8 cellular contexts compared by ENCODE assay signal in genomic region chr10:34814228-34815173, GRCh38. TPM values are rescaled to one million over a fixed set of nuclear protein-coding genes. Genes with fewer than 3 reads are reported as not detected.
A peak's percentile ranks its signal among the peaks of the same experiment; 100 is the strongest.
DNase-seq lines count a peak whose midpoint lies in the region; ATAC-seq and TF ChIP-seq lines count a peak whose summit lies in the region.

No MANE protein-coding gene starts in this region.

- no peaks in the 10 kb centered on the region for H3K9me3 Mint-ChIP-seq in CD4-positive, alpha-beta memory T cell

- WGBS in stomach, 5 donors, result 0 to 1% (median 1%) methylated on average over 38 to 119 of the region's 120 CpGs; no CpG with 5 or more reads in 1 of the 5 donors

- CTCF ChIA-PET in BJ (lab: Yijun Ruan, JAX), result interaction anchor here (1.3 kb wide), 1 partner anchor 17 kb away, joined by 3 read pairs; no protein-coding TSS in a partner anchor
- CTCF ChIA-PET in CD4-positive, alpha-beta memory T cell (lab: Charles Lee; ENCODE audit: partially characterized antibody), result interaction anchor here (1.5 kb wide), 1 partner anchor 8 kb away, joined by 3 read pairs; no protein-coding TSS in a partner anchor

- DNase-seq in BJ (ENCODE audit: low read depth), result no peak
- DNase-seq in LNCaP clone FGC (ENCODE audit: low read depth), result no peak
- no peak for DNase-seq in breast epithelium (ENCODE audit: low spot score in 2 of 2)
- DNase-seq in kidney epithelial cell (ENCODE audit: low read depth), result no peak
- DNase-seq in stomach, result peak; percentile 46
- DNase-seq in CD4-positive, alpha-beta memory T cell, result no peak

- H3K4me1 Mint-ChIP-seq in CD4-positive, alpha-beta memory T cell, result peaks cover 4 to 19% (median 10%) of the 10 kb centered on the region in 4 donors

- POLR2A ChIA-PET in BJ (lab: Charles Lee), result no interaction called here
- POLR2A ChIA-PET in CD4-positive, alpha-beta memory T cell (lab: Charles Lee; ENCODE audit: partially characterized antibody), result no interaction called here

- intact Hi-C loops in breast epithelium (cut with DNase I; ENCODE audit: low total_unique reads) (no loop called here), stomach (cut with DNase I; ENCODE audit: low total_unique reads) (no loop called here)
- intact Hi-C loops in CD4-positive, alpha-beta memory T cell (cut with micrococcal nuclease), result no loop called here

- H3K9me3 ChIP-seq in breast epithelium (no peaks in the 10 kb centered on the region), stomach (no peaks in the 10 kb centered on the region)
- H3K9me3 ChIP-seq in CD4-positive, alpha-beta memory T cell (ENCODE audit: control insufficient read depth in 1 of 2, low read length in 2 of 2), result no peaks in the 10 kb centered on the region

- no peak for TF ChIP-seq EP300 in stomach (IDR thresholded peaks at IDR 0.05)

- H3K27me3 ChIP-seq in BJ (ENCODE audit: control insufficient read depth, insufficient read depth, low read length) (no peaks in the 10 kb centered on the region), breast epithelium (no peaks in the 10 kb centered on the region), kidney epithelial cell (ENCODE audit: control insufficient read depth, insufficient read depth, low read length) (no peaks in the 10 kb centered on the region), stomach (peaks cover 0 to 39% (median 3%) of the 10 kb centered on the region in 3 donors)
- peaks cover 14% of the 10 kb centered on the region for H3K27me3 ChIP-seq in CD4-positive, alpha-beta memory T cell (ENCODE audit: insufficient read depth, low read length)

- H3K4me1 ChIP-seq in breast epithelium, result peaks cover 0 to under 1% of the 10 kb centered on the region in 2 donors
- peaks cover 8 to 55% (median 42%) of the 10 kb centered on the region in 4 donors for H3K4me1 ChIP-seq in stomach
- H3K4me1 ChIP-seq in CD4-positive, alpha-beta memory T cell (ENCODE audit: insufficient read depth, low read length), result peaks cover 7% of the 10 kb centered on the region

- TF ChIP-seq CTCF in BJ (IDR thresholded peaks at IDR 0.05; ENCODE audit: insufficient read depth, low read depth, low read length), result peak; percentile 11; the same call in 1 of the 2 replicates
- 0 out of 2 replicates have a peak, but pooled peaks have one; percentile 7 for TF ChIP-seq CTCF in LNCaP clone FGC (IDR thresholded peaks at IDR 0.05; ENCODE audit: control insufficient read depth, extremely low read depth, insufficient read depth)
- no peak for TF ChIP-seq CTCF in breast epithelium (IDR thresholded peaks at IDR 0.05)
- peak; percentile 7 for TF ChIP-seq CTCF in kidney epithelial cell (IDR thresholded peaks at IDR 0.05; ENCODE audit: insufficient read depth, low read length, poor library complexity, severe bottlenecking)
- TF ChIP-seq CTCF in stomach (IDR thresholded peaks at IDR 0.05), result peak in 1 of 7 experiments; percentile 10

- ATAC-seq in GM19395 (IDR thresholded peaks at IDR 0.05; ENCODE audit: unreplicated experiment) (peak; percentile 30), GM18517 (IDR thresholded peaks at IDR 0.05; ENCODE audit: unreplicated experiment) (no peak)

- peaks cover 42 to 45% of the 10 kb centered on the region in 2 donors for H3K27me3 Mint-ChIP-seq in CD4-positive, alpha-beta memory T cell

- TF ChIP-seq POLR2A in breast epithelium (IDR thresholded peaks at IDR 0.05) (no peak), stomach (IDR thresholded peaks at IDR 0.05) (no peak)

- no peak overlapping the region for H3K27ac Mint-ChIP-seq in CD4-positive, alpha-beta memory T cell

- no peaks in the 10 kb centered on the region for H3K36me3 ChIP-seq in BJ (ENCODE audit: control insufficient read depth, insufficient read depth, low read length)
- no peaks in the 10 kb centered on the region for H3K36me3 ChIP-seq in breast epithelium
- H3K36me3 ChIP-seq in kidney epithelial cell (ENCODE audit: control insufficient read depth, insufficient read depth, low read length), result no peaks in the 10 kb centered on the region
- H3K36me3 ChIP-seq in stomach, result no peaks in the 10 kb centered on the region
- H3K36me3 ChIP-seq in CD4-positive, alpha-beta memory T cell (ENCODE audit: insufficient read depth, low read length), result no peaks in the 10 kb centered on the region

- peak overlapping the region; percentile 90 to 96 for H3K27ac ChIP-seq in breast epithelium
- H3K27ac ChIP-seq in stomach, result peak overlapping the region; percentile 84 to 95 (median 90)
- no peak overlapping the region for H3K27ac ChIP-seq in CD4-positive, alpha-beta memory T cell (ENCODE audit: low read depth, low read length)

- peak overlapping the region; percentile 68 for H3K4me3 ChIP-seq in BJ (ENCODE audit: low read depth, low read length)
- peak overlapping the region; percentile 81 for H3K4me3 ChIP-seq in LNCaP clone FGC (ENCODE audit: low read depth, low read length)
- peak overlapping the region; percentile 87 to 96 (median 91) for H3K4me3 ChIP-seq in breast epithelium
- peak overlapping the region; percentile 70 for H3K4me3 ChIP-seq in kidney epithelial cell (ENCODE audit: low read depth, low read length)
- H3K4me3 ChIP-seq in stomach, result peak overlapping the region; percentile 90 to 96 (median 91)
- no peak overlapping the region for H3K4me3 ChIP-seq in CD4-positive, alpha-beta memory T cell (ENCODE audit: low read length in 2 of 2)

- no peaks in the 10 kb centered on the region for H3K36me3 Mint-ChIP-seq in CD4-positive, alpha-beta memory T cell

- peak overlapping the region in 4 of 8 donors; percentile 49 to 72 (median 64) for H3K4me3 Mint-ChIP-seq in CD4-positive, alpha-beta memory T cell

RNA-seq across cellular contexts. Expression of gene PARD3, which starts 0.6 kb away (rescaled TPM):
- polyA plus RNA-seq in BJ (2011; rRNA removed) (17.7 and 25.4 TPM in 2 replicates), stomach (10 to 100 TPM; 13.7 to 23.6 (median 16.6) TPM)
- polyA minus RNA-seq in BJ (2011; rRNA and poly(A)+ RNA removed), result 22.1 and 25.6 TPM in 2 replicates
- total RNA-seq in breast epithelium (10 to 100 TPM; 48.2 to 93.7 (median 60.6) TPM), kidney epithelial cell (76.0 and 76.4 TPM in 2 replicates), stomach (100 to 1,000 TPM in 1 of 5 donors, 10 to 100 TPM in 4; 23.9 to 118 (median 59.8) TPM)
- under 1 TPM in 1 of 2 experiments, not detected in 1; 0.25 TPM for total RNA-seq in CD4-positive, alpha-beta memory T cell
- under 1 TPM in 1 of 2 donors, not detected in 1; 0.13 TPM for polyA plus RNA-seq in CD4-positive, alpha-beta memory T cell

Comparison
In these comparisons a context has a peak if more than half of its experiments do, and no peak if none do; other contexts are left out.
1. H3K4me3 ChIP-seq: peak in BJ (single experiment), LNCaP clone FGC (single experiment), breast epithelium (3 of 3), kidney epithelial cell (single experiment) and stomach (4 of 4); none in CD4-positive, alpha-beta memory T cell (0 of 2).
2. CTCF ChIP-seq: peak in BJ (single experiment), LNCaP clone FGC (single experiment) and kidney epithelial cell (single experiment); none in breast epithelium (0 of 3).
3. RNA of gene PARD3, which starts 0.6 kb away (total RNA-seq): 76.0 to 76.4 TPM in kidney epithelial cell, 48.2 to 93.7 TPM in breast epithelium and 23.9 to 118 TPM in stomach; 0.25 TPM in CD4-positive, alpha-beta memory T cell; every median in the first group is over 10 times any median in the second.